17 cellular contexts compared by ENCODE assay signal in genomic region chr17:67833946-67834631, GRCh38. TPM values are rescaled to one million over a fixed set of nuclear protein-coding genes. Genes with fewer than 3 reads are reported as not detected.
DNase-seq lines count a peak whose midpoint lies in the region; ATAC-seq, FAIRE-seq and TF ChIP-seq lines count a peak whose summit lies in the region.
"Had no signal": no experiment of that assay in that cellular context is flagged by ENCODE, and none has a peak within 500 bp of the region (broad histone marks: within the 10 kb centered on the region; RNA-seq: fewer than 3 reads in every experiment).

No MANE protein-coding gene starts in this region.

- TF ChIP-seq POLR2A in GM12878 (IDR thresholded peaks at IDR 0.05; ENCODE audit: low read depth, low read length), result no peak

- H3K36me3 Mint-ChIP-seq in CD4-positive, CD25-positive, alpha-beta regulatory T cell, result peaks cover 13% of the 10 kb centered on the region
- peaks cover 8% of the 10 kb centered on the region for H3K36me3 Mint-ChIP-seq in mesothelial cell of epicardium

- no peak overlapping the region for H3K9ac ChIP-seq in GM12878 (ENCODE audit: control insufficient read depth, insufficient read depth, low read length)

- whole genome bisulfite sequencing in GM12878 (ENCODE audit: insufficient coverage, insufficient replicate concordance, low lambda C conversion rate, missing lambda C conversion rate), result 95% methylated on average over 3 of the region's 3 CpGs

- H3K36me3 ChIP-seq in CD4-positive, CD25-positive, alpha-beta regulatory T cell (ENCODE audit: control insufficient read depth, insufficient read depth, low read length), result peaks cover 3% of the 10 kb centered on the region
- H3K36me3 ChIP-seq in GM12878 (ENCODE audit: control insufficient read depth in 2 of 2, insufficient read depth in 2 of 2, low read length in 1 of 2), result no peaks in the 10 kb centered on the region
- H3K36me3 ChIP-seq: right atrium auricular region had no signal

- CTCF ChIA-PET in HEK293T (lab: Yijun Ruan, JAX), result interaction anchor here (0.6 to 1.6 kb wide), 4 partner anchors 9 to 77 kb away, joined by 3 to 6 read pairs (median 6); partner anchors contain the start of gene BPTF
- CTCF ChIA-PET in GM12878 (lab: Yijun Ruan, JAX), result interaction anchor here (1.0 to 1.6 kb wide), 6 partner anchors 9 to 459 kb away, joined by 3 to 5 read pairs (median 4); no protein-coding TSS in a partner anchor

- H3K27me3 ChIP-seq in CD4-positive, CD25-positive, alpha-beta regulatory T cell (ENCODE audit: control insufficient read depth, insufficient read depth, low read length), result no peaks in the 10 kb centered on the region
- H3K27me3 ChIP-seq in GM12878 (replicated peaks in 1 of 2; ENCODE audit: control insufficient read depth in 2 of 2, insufficient read depth in 2 of 2, low read length in 1 of 2), result no peaks in the 10 kb centered on the region
- H3K27me3 ChIP-seq: right atrium auricular region had no signal

- POLR2A ChIA-PET in HEK293T (lab: Yijun Ruan, JAX), result interaction anchor here (1.9 kb wide), 1 partner anchor 9 kb away, joined by 6 read pairs; the partner anchor contains the start of gene BPTF
- POLR2A ChIA-PET in GM12878 (lab: Charles Lee), result no interaction called here

- H3K27ac ChIP-seq in CD4-positive, CD25-positive, alpha-beta regulatory T cell (ENCODE audit: insufficient read depth, low read length, poor library complexity, severe bottlenecking), result no peak overlapping the region
- H3K27ac ChIP-seq in GM12878 (ENCODE audit: control insufficient read depth, insufficient read depth), result no peak overlapping the region
- H3K27ac ChIP-seq: right atrium auricular region had no signal

- TF ChIP-seq EP300 in GM12878 (IDR thresholded peaks at IDR 0.05; ENCODE audit: borderline replicate concordance in 1 of 2, control insufficient read depth in 1 of 2, low read depth in 2 of 2, low read length in 2 of 2), result no peak

- H3K27ac Mint-ChIP-seq in CD4-positive, CD25-positive, alpha-beta regulatory T cell, result peak overlapping the region in 2 of 3 donors; percentile 12 to 74
- H3K27ac Mint-ChIP-seq in mesothelial cell of epicardium, result peak overlapping the region; percentile 60
- H3K27ac Mint-ChIP-seq: activated CD8-positive, alpha-beta T cell treated with anti-CD3 and anti-CD28 coated beads for 36 hours had no signal

- peak; percentile 65 for TF ChIP-seq RAD21 in GM12878 (IDR thresholded peaks at IDR 0.05; ENCODE audit: insufficient read depth, low read depth, low read length)

- H3K79me2 ChIP-seq in GM12878 (ENCODE audit: control insufficient read depth, insufficient read depth, low read length), result peaks cover 87% of the 10 kb centered on the region

- H3K4me1 ChIP-seq in CD4-positive, CD25-positive, alpha-beta regulatory T cell (ENCODE audit: control insufficient read depth, insufficient read depth, low read length, poor library complexity, severe bottlenecking), result peaks cover 48% of the 10 kb centered on the region
- peaks cover 23% of the 10 kb centered on the region for H3K4me1 ChIP-seq in GM12878 (ENCODE audit: control insufficient read depth, insufficient read depth, low read length)

- no peak for DNase-seq in CD4-positive, CD25-positive, alpha-beta regulatory T cell
- DNase-seq in HEK293T (ENCODE audit: extremely low spot score) (peak; percentile 29), GM12878 (ENCODE audit: low read depth, low spot score) (no peak), mesothelial cell of epicardium (ENCODE audit: low spot score in 2 of 2, unreplicated experiment in 2 of 2) (no peak), NCI-H1105 treated with DMSO at 0.1 percent for 48 hours (lab: John Stamatoyannopoulos, UW) (no peak), NCI-H2081 treated with DMSO at 0.1 percent for 48 hours (lab: John Stamatoyannopoulos, UW) (no peak), sciatic nerve (ENCODE audit: low spot score) (no peak), SW 1271 (lab: John Stamatoyannopoulos, UW) (no peak)
- DNase-seq: activated CD8-positive, alpha-beta T cell treated with anti-CD3 and anti-CD28 coated beads for 36 hours; activated naive CD4-positive, alpha-beta T cell; central memory CD4-positive, alpha-beta T cell; DND-41; NCI-H1436; NCI-H524 treated with DMSO at 0.1 percent for 48 hours; stimulated activated CD4-positive, alpha-beta T cell treated with anti-CD3 and anti-CD28 coated beads, Interleukin-4, amount 100 ng/mL, for 1 hour had no signal

- no peaks in the 10 kb centered on the region for H3K9me3 Mint-ChIP-seq in CD4-positive, CD25-positive, alpha-beta regulatory T cell
- no peaks in the 10 kb centered on the region for H3K9me3 Mint-ChIP-seq in mesothelial cell of epicardium
- H3K9me3 Mint-ChIP-seq: activated CD8-positive, alpha-beta T cell treated with anti-CD3 and anti-CD28 coated beads for 36 hours had no signal

- no peaks in the 10 kb centered on the region for H4K20me1 ChIP-seq in GM12878 (ENCODE audit: control insufficient read depth, insufficient read depth)

- intact Hi-C loops in GM12878 (cut with micrococcal nuclease; ENCODE audit: unreplicated experiment) (no loop called here), sciatic nerve (cut with DNase I) (no loop called here)

- H3K4me3 ChIP-seq in CD4-positive, CD25-positive, alpha-beta regulatory T cell (ENCODE audit: low read depth, low read length), result no peak overlapping the region
- H3K4me3 ChIP-seq in GM12878, result no peak overlapping the region
- H3K4me3 ChIP-seq: right atrium auricular region had no signal

- no peak overlapping the region for H3K4me2 ChIP-seq in GM12878 (ENCODE audit: control insufficient read depth, insufficient read depth)

- no peak overlapping the region for H2AFZ ChIP-seq in GM12878 (ENCODE audit: control insufficient read depth, low read depth, low read length)

- H3K4me1 Mint-ChIP-seq in CD4-positive, CD25-positive, alpha-beta regulatory T cell, result peaks cover 28 to 93% (median 73%) of the 10 kb centered on the region in 4 donors
- peaks cover 40% of the 10 kb centered on the region for H3K4me1 Mint-ChIP-seq in mesothelial cell of epicardium

- H3K4me3 Mint-ChIP-seq in CD4-positive, CD25-positive, alpha-beta regulatory T cell, result peak overlapping the region in 3 of 4 donors; percentile 29 to 68 (median 49)
- no peak overlapping the region for H3K4me3 Mint-ChIP-seq in mesothelial cell of epicardium
- H3K4me3 Mint-ChIP-seq: activated CD8-positive, alpha-beta T cell treated with anti-CD3 and anti-CD28 coated beads for 36 hours had no signal

- in situ Hi-C loops in GM12878 (cut with MboI), result no loop called here

- no peak for FAIRE-seq in GM12878 (lab: Jason Lieb, UNC)
- FAIRE-seq: GM12892 had no signal

- BruUV-seq in GM12878 (replicated peaks; lab: Mats Ljungman, UMichigan), result no TSS peak

- no peak for ATAC-seq in CD4-positive, CD25-positive, alpha-beta regulatory T cell (ENCODE audit: low read depth in 2 of 2)
- 0 out of 3 replicates have a peak, but pooled peaks have one; percentile 12 for ATAC-seq in GM12878
- no peak for ATAC-seq in sciatic nerve

- RAD21 ChIA-PET in GM12878 (lab: Charles Lee; ENCODE audit: unreplicated experiment), result no interaction called here

- H3K9me3 ChIP-seq in CD4-positive, CD25-positive, alpha-beta regulatory T cell (ENCODE audit: control insufficient read depth in 2 of 2, low read length in 2 of 2), result no peaks in the 10 kb centered on the region
- H3K9me3 ChIP-seq in GM12878 (replicated peaks; ENCODE audit: control insufficient read depth, insufficient read depth, low read length), result no peaks in the 10 kb centered on the region
- H3K9me3 ChIP-seq: right atrium auricular region had no signal

- TF ChIP-seq CTCF in GM12878 (IDR thresholded peaks at IDR 0.05 in 2 of 3, conservative IDR thresholded peaks at IDR 0.05 in 1 of 3; ENCODE audit: control insufficient read depth in 2 of 3, extremely low read depth in 1 of 3, insufficient read depth in 1 of 3, low read depth in 3 of 3, low read length in 3 of 3) (peak in 2 of 3 experiments; percentile 27 to 39; a peak in 3 of 6 replicates), mesothelial cell of epicardium (IDR thresholded peaks at IDR 0.05; ENCODE audit: unreplicated experiment) (no peak)

- SMC1A ChIA-PET in GM12878 (lab: Charles Lee; ENCODE audit: uncharacterized antibody, unreplicated experiment), result interaction anchor here (0.6 kb wide), 1 partner anchor 81 kb away, joined by 3 read pairs; no protein-coding TSS in a partner anchor

- no peaks in the 10 kb centered on the region for H3K27me3 Mint-ChIP-seq in CD4-positive, CD25-positive, alpha-beta regulatory T cell
- H3K27me3 Mint-ChIP-seq in mesothelial cell of epicardium (ENCODE audit: low read depth), result no peaks in the 10 kb centered on the region
- H3K27me3 Mint-ChIP-seq: activated CD8-positive, alpha-beta T cell treated with anti-CD3 and anti-CD28 coated beads for 36 hours had no signal

TF ChIP-seq in HEK293T, 16 proteins besides CTCF, POLR2A, EP300 and RAD21 (continues in another document):
- no peak for TF ChIP-seq NFRKB (IDR thresholded peaks at IDR 0.05)
- no peak for TF ChIP-seq FOXM1 (IDR thresholded peaks at IDR 0.05; ENCODE audit: borderline replicate concordance)
- no peak for TF ChIP-seq SUZ12 (IDR thresholded peaks at IDR 0.05)
- no peak for TF ChIP-seq LEF1 (IDR thresholded peaks at IDR 0.05; ENCODE audit: borderline replicate concordance)

TF ChIP-seq in GM12878, 131 proteins besides CTCF, POLR2A, EP300 and RAD21 (continues in another document):
- TF ChIP-seq CEBPB (IDR thresholded peaks at IDR 0.05; ENCODE audit: borderline replicate concordance in 1 of 2, low read depth in 2 of 2, low read length in 2 of 2), result no peak
- no peak for TF ChIP-seq STAT1 (conservative IDR thresholded peaks at IDR 0.05)
- TF ChIP-seq NFIC (IDR thresholded peaks at IDR 0.05; ENCODE audit: low read depth, low read length), result no peak
- no peak for TF ChIP-seq NR2F1 (conservative IDR thresholded peaks at IDR 0.05)

RNA-seq across cellular contexts. Expression of gene BPTF, which starts 8.8 kb away (rescaled TPM):
- 157 TPM for total RNA-seq in CD4-positive, CD25-positive, alpha-beta regulatory T cell
- polyA plus RNA-seq in CD4-positive, CD25-positive, alpha-beta regulatory T cell, result 10 to 100 TPM in 2 of 4 donors, 1 to 10 TPM in 2; 7.5 to 13.5 (median 11.0) TPM
- total RNA-seq in GM12878 (2013; cell fraction: nucleolus; rRNA removed), result 404 and 430 TPM in 2 replicates
- total RNA-seq in GM12878 (2014; rRNA removed) (47.9 and 49.9 TPM in 2 replicates), GM12878 (2014; rRNA removed; fragmentation: Illumina TruSeq; extraction: Trizol) (62.3 and 67.1 TPM in 2 replicates), GM12878 (2021) (69.1 and 75.6 TPM in 2 replicates), mesothelial cell of epicardium (170 to 182 TPM (median 172 TPM) in 3 replicates), sciatic nerve (154 TPM)
- polyA plus RNA-seq in GM12878 (2011; ENCODE audit: low read depth), result 31.5 TPM
- polyA plus RNA-seq in GM12878 (2011; rRNA removed) (63.2 and 78.3 TPM in 2 replicates), GM12878 (2014; fragmentation: Illumina TruSeq; extraction: Trizol) (72.6 and 74.0 TPM in 2 replicates), GM12878 (2014; fragmentation: Nextera tagmentation; extraction: Ambion mirVana) (10 to 100 TPM; 32.9 to 39.7 TPM), GM12878 (2014; rRNA removed) (38.2 and 43.5 TPM in 2 replicates), GM12878 (2016; fragmentation: Nextera tagmentation; extraction: Ambion mirVana) (10 to 100 TPM; 19.4 to 22.9 TPM)
- polyA plus RNA-seq in GM12878 (2011; cell fraction: cytosol; rRNA removed), result 45.7 and 47.4 TPM in 2 replicates
- 74.9 and 87.1 TPM in 2 replicates for polyA plus RNA-seq in GM12878 (2011; cell fraction: nucleus; rRNA removed)
- polyA plus RNA-seq in GM12878 (2012), result 44.1 and 50.9 TPM in 2 replicates
- 130 and 227 TPM in 2 replicates for polyA minus RNA-seq in GM12878 (2011; rRNA and poly(A)+ RNA removed)
- polyA minus RNA-seq in GM12878 (2011; cell fraction: cytosol; rRNA and poly(A)+ RNA removed), result 43.3 and 51.4 TPM in 2 replicates
- 52.3 and 86.8 TPM in 2 replicates for polyA minus RNA-seq in GM12878 (2011; cell fraction: nucleus; rRNA and poly(A)+ RNA removed)
